In the genomic region with DNA sequence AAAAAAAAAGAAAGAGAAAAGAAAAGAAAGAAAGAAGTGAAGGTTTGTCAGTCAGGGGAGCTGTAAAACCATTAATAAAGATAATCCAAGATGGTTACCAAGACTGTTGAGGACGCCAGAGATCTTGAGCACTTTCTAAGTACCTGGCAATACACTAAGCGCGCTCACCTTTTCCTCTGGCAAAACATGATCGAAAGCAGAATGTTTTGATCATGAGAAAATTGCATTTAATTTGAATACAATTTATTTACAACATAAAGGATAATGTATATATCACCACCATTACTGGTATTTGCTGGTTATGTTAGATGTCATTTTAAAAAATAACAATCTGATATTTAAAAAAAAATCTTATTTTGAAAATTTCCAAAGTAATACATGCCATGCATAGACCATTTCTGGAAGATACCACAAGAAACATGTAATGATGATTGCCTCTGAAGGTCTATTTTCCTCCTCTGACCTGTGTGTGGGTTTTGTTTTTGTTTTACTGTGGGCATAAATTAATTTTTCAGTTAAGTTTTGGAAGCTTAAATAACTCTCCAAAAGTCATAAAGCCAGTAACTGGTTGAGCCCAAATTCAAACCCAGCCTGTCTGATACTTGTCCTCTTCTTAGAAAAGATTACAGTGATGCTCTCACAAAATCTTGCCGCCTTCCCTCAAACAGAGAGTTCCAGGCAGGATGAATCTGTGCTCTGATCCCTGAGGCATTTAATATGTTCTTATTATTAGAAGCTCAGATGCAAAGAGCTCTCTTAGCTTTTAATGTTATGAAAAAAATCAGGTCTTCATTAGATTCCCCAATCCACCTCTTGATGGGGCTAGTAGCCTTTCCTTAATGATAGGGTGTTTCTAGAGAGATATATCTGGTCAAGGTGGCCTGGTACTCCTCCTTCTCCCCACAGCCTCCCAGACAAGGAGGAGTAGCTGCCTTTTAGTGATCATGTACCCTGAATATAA, we compare ENCODE assay signal across 8 cellular contexts. TPM values are rescaled to one million over a fixed set of nuclear protein-coding genes. Genes with fewer than 3 reads are reported as not detected.
DNase-seq lines count a peak whose midpoint lies in the region; ATAC-seq and TF ChIP-seq lines count a peak whose summit lies in the region.

No MANE protein-coding gene starts in this region.

- H3K27ac ChIP-seq in A673 (ENCODE audit: low read depth, low read length, poor library complexity, severe bottlenecking) (peak overlapping the region; percentile 94), OCI-LY7 (ENCODE audit: low read depth, low read length, poor library complexity, severe bottlenecking) (peak overlapping the region; percentile 91), colonic mucosa (peak overlapping the region; percentile 99)

- no TSS peak for BruUV-seq in A673 (replicated peaks; lab: Mats Ljungman, UMichigan)
- no TSS peak for BruUV-seq in OCI-LY7 (replicated peaks; lab: Mats Ljungman, UMichigan)

- H3K36me3 ChIP-seq in A673 (ENCODE audit: insufficient read depth, low read length, poor library complexity, severe bottlenecking) (peaks cover 44% of the 10 kb centered on the region), OCI-LY7 (ENCODE audit: insufficient read depth, low read length) (peaks cover 72% of the 10 kb centered on the region), colonic mucosa (peaks cover 30% of the 10 kb centered on the region)

- peak overlapping the region in 2 of 3 experiments; percentile 37 to 83 for H3K27ac Mint-ChIP-seq in nephron

- peak overlapping the region; percentile 92 for H3K4me2 ChIP-seq in OCI-LY7 (ENCODE audit: low read length)

- no peak overlapping the region for H2AFZ ChIP-seq in OCI-LY7 (ENCODE audit: low read length)

- H3K9me2 ChIP-seq in OCI-LY7 (ENCODE audit: insufficient read depth, low read length): no peaks in the 10 kb centered on the region

- peaks cover 22% of the 10 kb centered on the region for H3K4me1 Mint-ChIP-seq in nephron

- H3K79me2 ChIP-seq in OCI-LY7 (ENCODE audit: insufficient read depth, low read depth, low read length): peaks cover 72% of the 10 kb centered on the region

- CTCF ChIA-PET in A673 (lab: Charles Lee) (interaction anchor here (0.5 to 2.4 kb wide), 6 partner anchors 13 to 140 kb away, joined by 4 to 11 read pairs (median 8); partner anchors contain the start of gene TRIM69), GM10248 (lab: Yijun Ruan, JAX) (interaction anchor here (1.1 to 13.9 kb wide), 6 partner anchors 8 to 64 kb away, joined by 3 to 120 read pairs (median 20); partner anchors contain the start of genes SPG11 and TRIM69), OCI-LY7 (lab: Charles Lee; ENCODE audit: unreplicated experiment) (interaction anchor here (1.2 to 2.1 kb wide), 3 partner anchors 17 to 24 kb away, joined by 4 to 10 read pairs (median 4); partner anchors contain the start of gene TRIM69)

- H3K4me3 ChIP-seq in A673 (ENCODE audit: low read depth, low read length, poor library complexity, severe bottlenecking): peak overlapping the region; percentile 88
- peak overlapping the region; percentile 89 for H3K4me3 ChIP-seq in OCI-LY7 (ENCODE audit: low read depth, low read length, poor library complexity, severe bottlenecking)
- peak overlapping the region; percentile 74 for H3K4me3 ChIP-seq in colonic mucosa

- H3K4me1 ChIP-seq in A673 (ENCODE audit: insufficient read depth, low read length, poor library complexity, severe bottlenecking) (peaks cover 30% of the 10 kb centered on the region), OCI-LY7 (ENCODE audit: insufficient read depth, low read length, poor library complexity, severe bottlenecking) (peaks cover 61% of the 10 kb centered on the region), colonic mucosa (peaks cover 11% of the 10 kb centered on the region)

- peak overlapping the region; percentile 59 to 100 for H3K9ac ChIP-seq in colonic mucosa (ENCODE audit: low read depth in 2 of 2, low read length in 2 of 2)

- peak; percentile 69 for DNase-seq in A673 (ENCODE audit: low spot score)
- DNase-seq in GM10248 (ENCODE audit: extremely low spot score): no peak
- peak; percentile 52 for DNase-seq in OCI-LY7 (ENCODE audit: low spot score)
- DNase-seq in colonic mucosa: no peak
- no peak for DNase-seq in NCI-H1048 (lab: John Stamatoyannopoulos, UW)

- intact Hi-C loops in A673 (cut with micrococcal nuclease; ENCODE audit: unreplicated experiment) (loop anchor here (2.0 to 5.0 kb wide), 2 partner anchors 51 to 66 kb away; partner anchors contain the start of gene SPG11), OCI-LY7 (cut with micrococcal nuclease; ENCODE audit: unreplicated experiment) (loop anchor here (2.0 to 5.0 kb wide), 2 partner anchors 24 to 286 kb away; partner anchors contain the start of genes CTDSPL2 and TRIM69), colonic mucosa (cut with DNase I) (loop anchor here (10.0 kb wide), 1 partner anchor 918 kb away; the partner anchor contains the start of gene SERF2)

- H3K27me3 Mint-ChIP-seq in nephron (ENCODE audit: low read depth): no peaks in the 10 kb centered on the region

- ATAC-seq in HG03039 (IDR thresholded peaks at IDR 0.05; ENCODE audit: unreplicated experiment): no peak
- ATAC-seq in HG03196 (IDR thresholded peaks at IDR 0.05; ENCODE audit: unreplicated experiment): no peak

- POLR2A ChIA-PET in A673 (lab: Charles Lee; ENCODE audit: low non-redundant PET): interaction anchor here (0.6 to 1.9 kb wide), 7 partner anchors 14 to 121 kb away, joined by 3 to 6 read pairs (median 4); no protein-coding TSS in a partner anchor
- POLR2A ChIA-PET in GM10248 (lab: Yijun Ruan, JAX): interaction anchor here (0.6 to 6.9 kb wide), 10 partner anchors 8 to 937 kb away, joined by 3 to 112 read pairs (median 8); partner anchors contain the start of genes EIF3J, SPG11 and TRIM69
- POLR2A ChIA-PET in OCI-LY7 (lab: Charles Lee): interaction anchor here (0.8 to 9.5 kb wide), 8 partner anchors 9 to 891 kb away, joined by 3 to 116 read pairs (median 5); partner anchors contain the start of genes SPG11 and TRIM69

- TF ChIP-seq CTCF in A673 (conservative IDR thresholded peaks at IDR 0.05; ENCODE audit: low read depth, low read length) (peak; percentile 48), GM10248 (IDR thresholded peaks at IDR 0.05; ENCODE audit: control extremely low read depth, extremely low read depth, low read depth, missing control alignments) (peak; percentile 11), OCI-LY7 (conservative IDR thresholded peaks at IDR 0.05; ENCODE audit: low read length) (peak; percentile 72), colonic mucosa (IDR thresholded peaks at IDR 0.05) (no peak), nephron (IDR thresholded peaks at IDR 0.05; ENCODE audit: unreplicated experiment in 3 of 3) (peak in 2 of 3 experiments; percentile 19 to 25)

- peaks cover 22% of the 10 kb centered on the region for H3K36me3 Mint-ChIP-seq in nephron (ENCODE audit: low read depth)

- H3K27me3 ChIP-seq in A673 (replicated peaks; ENCODE audit: insufficient read depth, low read depth, low read length, poor library complexity): no peaks in the 10 kb centered on the region
- no peaks in the 10 kb centered on the region for H3K27me3 ChIP-seq in colonic mucosa

- H3K4me3 Mint-ChIP-seq in nephron: peak overlapping the region; percentile 98 to 99 (median 99)

- H3K9me3 ChIP-seq in A673 (ENCODE audit: low read depth, low read length, poor library complexity, severe bottlenecking): no peaks in the 10 kb centered on the region
- no peaks in the 10 kb centered on the region for H3K9me3 ChIP-seq in OCI-LY7 (ENCODE audit: low read length)
- H3K9me3 ChIP-seq in colonic mucosa: no peaks in the 10 kb centered on the region

- H3K9me3 Mint-ChIP-seq in nephron: no peaks in the 10 kb centered on the region

- peaks cover 39% of the 10 kb centered on the region for H4K20me1 ChIP-seq in OCI-LY7 (ENCODE audit: insufficient read depth, low read length)

RNA-seq across cellular contexts. Expression of gene B2M, which starts 2.0 kb away (rescaled TPM):
- total RNA-seq in A673 (2021): 1,596 and 1,873 TPM in 2 replicates
- total RNA-seq in OCI-LY7 (2014; rRNA removed; shearing (Covaris generic)): 1,738 and 1,761 TPM in 2 replicates
- 1,161 and 1,369 TPM in 2 replicates for total RNA-seq in OCI-LY7 (2022)
- 1,000 to 10,000 TPM; 1,783 to 5,339 TPM for total RNA-seq in colonic mucosa

RNA-seq across cellular contexts. Expression of gene PATL2, which starts 2.2 kb away (rescaled TPM):
- total RNA-seq in A673 (2021): 1.2 and 1.6 TPM in 2 replicates
- total RNA-seq in OCI-LY7 (2014; rRNA removed; shearing (Covaris generic)): 1.1 and 4.8 TPM in 2 replicates
- 8.6 and 8.8 TPM in 2 replicates for total RNA-seq in OCI-LY7 (2022)
- 1 to 10 TPM; 1.2 to 2.6 TPM for total RNA-seq in colonic mucosa

RNA-seq across cellular contexts. Expression of gene TRIM69, which starts 23.0 kb away (rescaled TPM):
- total RNA-seq in A673 (2021) (61.0 and 64.4 TPM in 2 replicates), OCI-LY7 (2022) (29.1 and 33.7 TPM in 2 replicates), colonic mucosa (10 to 100 TPM; 17.1 to 23.3 TPM)
- 9.8 and 16.3 TPM in 2 replicates for total RNA-seq in OCI-LY7 (2014; rRNA removed; shearing (Covaris generic))

RNA-seq across cellular contexts. Expression of gene SPG11, which starts 49.8 kb away (rescaled TPM):
- 55.4 and 68.5 TPM in 2 replicates for total RNA-seq in A673 (2021)
- 65.2 and 69.1 TPM in 2 replicates for total RNA-seq in OCI-LY7 (2014; rRNA removed; shearing (Covaris generic))
- 92.8 and 126 TPM in 2 replicates for total RNA-seq in OCI-LY7 (2022)
- 10 to 100 TPM; 79.3 to 95.3 TPM for total RNA-seq in colonic mucosa

Comparison
In these comparisons a context has a peak if more than half of its experiments do, and no peak if none do; other contexts are left out.
1. DNase-seq: peak in A673 (single experiment) and OCI-LY7 (single experiment); none in GM10248 (single experiment), colonic mucosa (single experiment) and NCI-H1048 (single experiment).
2. Peak in every context shown above with its lines, with median percentiles within 50 percentile points of each other: H3K27ac ChIP-seq and H3K4me3 ChIP-seq.